ENCODE assay signal across 1 cellular context in the genomic region with DNA sequence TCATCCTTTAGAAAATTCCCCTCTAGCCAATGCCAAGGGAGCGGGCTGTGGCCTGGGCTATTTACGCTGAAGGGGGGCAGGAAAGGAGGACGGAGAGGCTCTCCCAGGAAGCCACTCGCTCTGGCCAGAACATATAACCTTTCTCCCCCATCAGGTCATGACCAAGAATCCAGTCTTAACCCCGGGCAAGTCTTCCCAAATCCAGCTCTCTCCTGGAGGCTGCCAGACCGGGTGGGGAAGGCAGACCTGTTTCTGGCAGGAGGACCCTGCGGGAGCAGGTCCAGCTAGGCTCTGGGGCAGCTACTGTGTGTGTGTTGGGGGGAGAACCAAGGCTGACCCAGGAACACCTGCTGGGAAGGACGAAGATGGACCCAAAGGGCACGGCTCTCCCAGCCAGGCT.
TF ChIP-seq lines count a peak whose summit lies in the region.

No MANE protein-coding gene starts in this region.

TF ChIP-seq in K562, 482 proteins besides CTCF, POLR2A, EP300 and RAD21:
- TF ChIP-seq GATAD2A (IDR thresholded peaks at IDR 0.05) = no peak
- TF ChIP-seq, protein P1, sequence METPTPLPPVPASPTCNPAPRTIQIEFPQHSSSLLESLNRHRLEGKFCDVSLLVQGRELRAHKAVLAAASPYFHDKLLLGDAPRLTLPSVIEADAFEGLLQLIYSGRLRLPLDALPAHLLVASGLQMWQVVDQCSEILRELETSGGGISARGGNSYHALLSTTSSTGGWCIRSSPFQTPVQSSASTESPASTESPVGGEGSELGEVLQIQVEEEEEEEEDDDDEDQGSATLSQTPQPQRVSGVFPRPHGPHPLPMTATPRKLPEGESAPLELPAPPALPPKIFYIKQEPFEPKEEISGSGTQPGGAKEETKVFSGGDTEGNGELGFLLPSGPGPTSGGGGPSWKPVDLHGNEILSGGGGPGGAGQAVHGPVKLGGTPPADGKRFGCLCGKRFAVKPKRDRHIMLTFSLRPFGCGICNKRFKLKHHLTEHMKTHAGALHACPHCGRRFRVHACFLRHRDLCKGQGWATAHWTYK (CRISPR knock-in tag; IDR thresholded peaks at IDR 0.05) = 0 out of 2 replicates have a peak, but pooled peaks have one; percentile 19
- TF ChIP-seq CAMTA2 (CRISPR knock-in tag; conservative IDR thresholded peaks at IDR 0.05) = 0 out of 2 replicates have a peak, but pooled peaks have one; percentile 34
- TF ChIP-seq, protein P2, sequence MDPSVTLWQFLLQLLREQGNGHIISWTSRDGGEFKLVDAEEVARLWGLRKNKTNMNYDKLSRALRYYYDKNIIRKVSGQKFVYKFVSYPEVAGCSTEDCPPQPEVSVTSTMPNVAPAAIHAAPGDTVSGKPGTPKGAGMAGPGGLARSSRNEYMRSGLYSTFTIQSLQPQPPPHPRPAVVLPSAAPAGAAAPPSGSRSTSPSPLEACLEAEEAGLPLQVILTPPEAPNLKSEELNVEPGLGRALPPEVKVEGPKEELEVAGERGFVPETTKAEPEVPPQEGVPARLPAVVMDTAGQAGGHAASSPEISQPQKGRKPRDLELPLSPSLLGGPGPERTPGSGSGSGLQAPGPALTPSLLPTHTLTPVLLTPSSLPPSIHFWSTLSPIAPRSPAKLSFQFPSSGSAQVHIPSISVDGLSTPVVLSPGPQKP (CRISPR knock-in tag; IDR thresholded peaks at IDR 0.05) = no peak
- no peak for TF ChIP-seq NFRKB (IDR thresholded peaks at IDR 0.05; ENCODE audit: low read depth)
- no peak for TF ChIP-seq ESRRB (CRISPR knock-in tag; IDR thresholded peaks at IDR 0.05; ENCODE audit: borderline replicate concordance)
- no peak for TF ChIP-seq ATF7 (IDR thresholded peaks at IDR 0.05)
- TF ChIP-seq SIRT6 (IDR thresholded peaks at IDR 0.05; ENCODE audit: low read depth, low read length) = no peak
- no peak for TF ChIP-seq ZNF507 (tag; conservative IDR thresholded peaks at IDR 0.05)
- no peak for TF ChIP-seq EZH2 (IDR thresholded peaks at IDR 0.05; ENCODE audit: borderline replicate concordance, low read depth, low read length)
- no peak for TF ChIP-seq ZNF165 (CRISPR knock-in tag; IDR thresholded peaks at IDR 0.05; ENCODE audit: borderline replicate concordance)
- TF ChIP-seq ZNF263 (CRISPR knock-in tag; IDR thresholded peaks at IDR 0.05; ENCODE audit: borderline replicate concordance) = no peak
- TF ChIP-seq HDAC6 (IDR thresholded peaks at IDR 0.05; ENCODE audit: low read depth, low read length) = no peak
- TF ChIP-seq ZNF551 (CRISPR knock-in tag; IDR thresholded peaks at IDR 0.05) = no peak
TF ChIP-seq in K562: peak in this region for 2.
